ENCODE assay signal across 8 cellular contexts in the genomic region with DNA sequence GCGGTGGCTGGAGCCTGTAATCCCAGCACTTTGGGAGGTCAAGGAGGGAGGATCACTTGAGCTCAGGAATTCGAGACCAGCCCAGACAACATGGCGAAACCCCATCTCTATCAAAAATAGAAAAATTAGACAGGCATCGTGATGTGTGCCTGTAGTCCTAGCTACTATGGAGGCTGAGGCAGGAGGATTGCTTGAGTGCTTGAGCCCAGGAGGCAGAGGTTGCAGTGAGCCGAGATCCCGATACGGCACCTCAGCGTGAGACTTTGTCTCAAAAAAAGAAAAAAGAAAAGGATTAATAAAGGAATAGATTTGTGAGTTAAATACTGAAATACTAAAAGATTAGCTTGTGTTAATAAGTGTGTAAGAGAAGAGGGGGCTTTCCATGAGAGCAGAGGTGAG. TPM values are rescaled to one million over a fixed set of nuclear protein-coding genes. Genes with fewer than 3 reads are reported as not detected.
DNase-seq lines count a peak whose midpoint lies in the region; ATAC-seq, FAIRE-seq and TF ChIP-seq lines count a peak whose summit lies in the region.

No MANE protein-coding gene starts in this region.

- H3K9me3 ChIP-seq in GM23248 (ENCODE audit: low read depth) (no peaks in the 10 kb centered on the region), SU-DHL-6 (ENCODE audit: insufficient read depth, low read length) (no peaks in the 10 kb centered on the region), esophagus squamous epithelium (no peaks in the 10 kb centered on the region), psoas muscle (no peaks in the 10 kb centered on the region)

- intact Hi-C loops in esophagus squamous epithelium (cut with DNase I), result no loop called here
- intact Hi-C loops in psoas muscle (cut with DNase I), result no loop called here
- intact Hi-C loops in head of caudate nucleus (cut with DNase I), result no loop called here

- TF ChIP-seq POLR2A in esophagus squamous epithelium (IDR thresholded peaks at IDR 0.05), result no peak

- WGBS in GM23248 (ENCODE audit: low coverage in 1 of 2, low lambda C conversion rate in 2 of 2, missing lambda C conversion rate in 2 of 2), 2 experiments, result 61 to 67% methylated on average over 8 of the region's 8 CpGs
- WGBS in esophagus squamous epithelium, 2 donors, result 58 to 61% methylated on average over 8 of the region's 8 CpGs
- WGBS in psoas muscle, 3 donors, result 74 to 76% (median 75%) methylated on average over 8 of the region's 8 CpGs

- H2AFZ ChIP-seq in GM23248 (peak overlapping the region; percentile 92), SU-DHL-6 (ENCODE audit: low read depth, low read length, severe bottlenecking) (peak overlapping the region; percentile 91)

- TF ChIP-seq CTCF in SU-DHL-6 (IDR thresholded peaks at IDR 0.05; ENCODE audit: insufficient read depth, low read length, poor library complexity, severe bottlenecking), result no peak
- TF ChIP-seq CTCF in esophagus squamous epithelium (IDR thresholded peaks at IDR 0.05), result no peak
- no peak for TF ChIP-seq CTCF in psoas muscle (IDR thresholded peaks at IDR 0.05)

- no peaks in the 10 kb centered on the region for H4K20me1 ChIP-seq in GM23248 (ENCODE audit: insufficient read depth)
- H4K20me1 ChIP-seq in SU-DHL-6 (ENCODE audit: low read depth, low read length), result no peaks in the 10 kb centered on the region

- in situ Hi-C loops in GM23248 (cut with MboI), result no loop called here
- in situ Hi-C loops in KBM-7 (cut with MboI; ENCODE audit: low pct_unique_long_range_greater_than_20kb, low sequenced_read_pairs), result no loop called here

- H3K36me3 ChIP-seq in GM23248 (ENCODE audit: low read depth), result no peaks in the 10 kb centered on the region
- no peaks in the 10 kb centered on the region for H3K36me3 ChIP-seq in SU-DHL-6 (ENCODE audit: low read length)
- no peaks in the 10 kb centered on the region for H3K36me3 ChIP-seq in esophagus squamous epithelium
- H3K36me3 ChIP-seq in psoas muscle (ENCODE audit: insufficient read depth in 1 of 2, low read depth in 1 of 2), result no peaks in the 10 kb centered on the region

- H3K27me3 ChIP-seq in GM23248 (replicated peaks; ENCODE audit: insufficient read depth) (peaks cover 14% of the 10 kb centered on the region), SU-DHL-6 (ENCODE audit: low read length) (no peaks in the 10 kb centered on the region; the same call in 1 of the 2 replicates), esophagus squamous epithelium (peaks cover 0 to 6% (median 0%) of the 10 kb centered on the region in 4 donors), psoas muscle (ENCODE audit: insufficient read depth in 3 of 3, low read length in 2 of 3) (peaks cover 0 to 16% (median 3%) of the 10 kb centered on the region in 3 donors)

- H3F3A ChIP-seq in GM23248 (ENCODE audit: insufficient read depth) (no peaks in the 10 kb centered on the region), SU-DHL-6 (ENCODE audit: insufficient read depth) (peaks cover 21% of the 10 kb centered on the region; the same call in 1 of the 2 replicates)

- H3K4me2 ChIP-seq in GM23248 (ENCODE audit: unreplicated experiment) (peak overlapping the region; percentile 76), SU-DHL-6 (ENCODE audit: low read depth, low read length, poor library complexity, severe bottlenecking) (peak overlapping the region; percentile 61)

- no peaks in the 10 kb centered on the region for H3K4me1 ChIP-seq in GM23248 (ENCODE audit: insufficient read depth)
- H3K4me1 ChIP-seq in esophagus squamous epithelium, result peaks cover 0 to 20% (median 9%) of the 10 kb centered on the region in 3 donors
- no peaks in the 10 kb centered on the region for H3K4me1 ChIP-seq in psoas muscle

- DNase-seq in GM23248 (no peak), esophagus squamous epithelium (lab: John Stamatoyannopoulos, UW) (no peak), psoas muscle (no peak), NCI-H2081 (lab: John Stamatoyannopoulos, UW) (no peak), HTR-8/SVneo (ENCODE audit: insufficient read length, low spot score) (no peak), KBM-7 (no peak), head of caudate nucleus (no peak)

- no peaks in the 10 kb centered on the region for H3K79me2 ChIP-seq in GM23248 (ENCODE audit: insufficient read depth)
- no peaks in the 10 kb centered on the region for H3K79me2 ChIP-seq in SU-DHL-6 (ENCODE audit: insufficient read depth, low read length)

- H3K27ac ChIP-seq in GM23248 (no peak overlapping the region), SU-DHL-6 (ENCODE audit: low read depth, low read length) (no peak overlapping the region; the same call in 1 of the 2 replicates), esophagus squamous epithelium (peak overlapping the region; percentile 52 to 82 (median 76)), psoas muscle (no peak overlapping the region)

- no peak for FAIRE-seq in HTR-8/SVneo (lab: Jason Lieb, UNC)

- H3K4me3 ChIP-seq in GM23248 (peak overlapping the region; percentile 64), SU-DHL-6 (ENCODE audit: insufficient read depth, low read length, poor library complexity, severe bottlenecking) (peak overlapping the region; percentile 38), esophagus squamous epithelium (peak overlapping the region in 3 of 4 donors; percentile 34 to 63 (median 39)), psoas muscle (peak overlapping the region; percentile 53)

- ATAC-seq in psoas muscle, result peak in 1 of 4 donors; percentile 17

- H3K9me2 ChIP-seq in GM23248 (ENCODE audit: insufficient read depth), result no peaks in the 10 kb centered on the region
- H3K9me2 ChIP-seq in SU-DHL-6 (replicated peaks; ENCODE audit: insufficient read depth, low read length), result no peaks in the 10 kb centered on the region

- H3K9ac ChIP-seq in GM23248 (peak overlapping the region; percentile 42; the same call in 1 of the 2 replicates), SU-DHL-6 (ENCODE audit: low read length) (peak overlapping the region; percentile 52)

RNA-seq across cellular contexts. Expression of a gene that starts 29.4 kb away (rescaled TPM):
- total RNA-seq in GM23248 (2014; rRNA removed; shearing (Covaris generic)), result not detected in 2 replicates
- polyA plus RNA-seq in GM23248 (2016; fragmentation: Nextera tagmentation; extraction: Ambion mirVana) (not detected in 2 replicates), psoas muscle (under 1 TPM in 2 of 3 donors, not detected in 1; 0.04 to 0.15 TPM)
- total RNA-seq in esophagus squamous epithelium (not detected), psoas muscle (not detected)

RNA-seq across cellular contexts. Expression of a gene that starts 40.0 kb away (rescaled TPM):
- total RNA-seq in GM23248 (2014; rRNA removed; shearing (Covaris generic)), result 674 and 705 TPM in 2 replicates
- 584 and 592 TPM in 2 replicates for polyA plus RNA-seq in GM23248 (2016; fragmentation: Nextera tagmentation; extraction: Ambion mirVana)
- 100 to 1,000 TPM; 252 to 651 (median 476) TPM for total RNA-seq in esophagus squamous epithelium
- 100 to 1,000 TPM; 217 to 310 (median 245) TPM for total RNA-seq in psoas muscle
- polyA plus RNA-seq in psoas muscle, result 100 to 1,000 TPM; 215 to 290 (median 282) TPM

Comparison
In these comparisons a context has a peak if more than half of its experiments do, and no peak if none do; other contexts are left out.
1. H3K27ac ChIP-seq: peak in esophagus squamous epithelium (4 of 4); none in GM23248 (single experiment), SU-DHL-6 (single experiment) and psoas muscle (single experiment).
2. Peak in every context shown above with its lines, with median percentiles within 50 percentile points of each other: H3K4me3 ChIP-seq.